Comparison of ENCODE assay signal across 8 cellular contexts in genomic region chr5:176388341-176389113, GRCh38. TPM values are rescaled to one million over a fixed set of nuclear protein-coding genes. Genes with fewer than 3 reads are reported as not detected.
DNase-seq lines count a peak whose midpoint lies in the region; ATAC-seq and TF ChIP-seq lines count a peak whose summit lies in the region.

Gene HIGD2A (plus strand): TSS chr5:176388751. CDS start chr5:176388820, 69 bp downstream.
Gene NOP16 (minus strand): TSS chr5:176388598. CDS start chr5:176388539, 59 bp downstream.

- H3K27me3 ChIP-seq in spleen (replicated peaks in 1 of 7), result no peaks in the 10 kb centered on the region

- peaks cover 0 to 67% (median 43%) of the 10 kb centered on the region in 6 donors for H3K36me3 ChIP-seq in spleen

- WGBS in spleen, 5 donors, result 0 to 1% (median 0%) methylated on average over 40 to 59 of the region's 59 CpGs

- H3K4me3 Mint-ChIP-seq in activated B cell treated with CpG ODN at 0.5 μM for 24 hours, result peak within 1 kb of the TSS; percentile 100

- DNase-seq in AG08395 (ENCODE audit: low spot score) (peak; percentile 99), NCI-H345 (lab: John Stamatoyannopoulos, UW) (peak; percentile 99), activated B cell treated with CpG ODN at 0.5 μM for 24 hours (peak; percentile 92), caudate nucleus (lab: John Stamatoyannopoulos, UW) (peak; percentile 86 to 99 (median 98)), inferior parietal cortex (ENCODE audit: extremely low spot score) (peak; percentile 100), spleen (peak; percentile 95)

- POLR2A ChIA-PET in activated B cell treated with CpG ODN at 0.5 μM for 24 hours (lab: Charles Lee), result interaction anchor here (0.6 to 4.2 kb wide), 12 partner anchors 12 to 259 kb away, joined by 3 to 45 read pairs (median 5); partner anchors contain the start of genes FAF2, KIAA1191, RNF44 and TSPAN17

- no peaks in the 10 kb centered on the region for H3K9me3 ChIP-seq in spleen

- CTCF ChIA-PET in activated B cell treated with CpG ODN at 0.5 μM for 24 hours (lab: Charles Lee), result interaction anchor here (0.7 to 1.3 kb wide), 3 partner anchors 27 to 59 kb away, joined by 3 to 4 read pairs (median 3); partner anchors contain the start of gene KIAA1191

- peak within 1 kb of the TSS; percentile 100 for H3K27ac Mint-ChIP-seq in activated B cell treated with CpG ODN at 0.5 μM for 24 hours

- in situ Hi-C loops in GM18951 (cut with MboI; ENCODE audit: low sequenced_read_pairs, unreplicated experiment), result no loop called here

- TF ChIP-seq CTCF in activated B cell treated with CpG ODN at 0.5 μM for 24 hours (IDR thresholded peaks at IDR 0.05) (no peak), spleen (IDR thresholded peaks at IDR 0.05 in 8 of 11, conservative IDR thresholded peaks at IDR 0.05 in 3 of 11) (peak in 10 of 11 experiments; percentile 9 to 66 (median 51))

- peak; percentile 79 for TF ChIP-seq POLR2A in GM18951 (IDR thresholded peaks at IDR 0.05; ENCODE audit: extremely low read depth, insufficient read depth, insufficient read length)
- TF ChIP-seq POLR2A in spleen (IDR thresholded peaks at IDR 0.05), result no peak

- H3K27ac ChIP-seq in caudate nucleus (ENCODE audit: low read depth, low read length) (peak within 1 kb of the TSS; percentile 98), spleen (peak within 1 kb of the TSS; percentile 88 to 98 (median 97))

- H3K27me3 Mint-ChIP-seq in activated B cell treated with CpG ODN at 0.5 μM for 24 hours, result no peaks in the 10 kb centered on the region

- no peaks in the 10 kb centered on the region for H3K9me3 Mint-ChIP-seq in activated B cell treated with CpG ODN at 0.5 μM for 24 hours

- peak within 1 kb of the TSS; percentile 66 to 99 (median 95) for H3K4me3 ChIP-seq in spleen

- H3K4me1 ChIP-seq in spleen, result peaks cover 12 to 61% (median 37%) of the 10 kb centered on the region in 6 donors

- H3K36me3 Mint-ChIP-seq in activated B cell treated with CpG ODN at 0.5 μM for 24 hours (ENCODE audit: low read depth), result peaks cover 76% of the 10 kb centered on the region

- intact Hi-C loops in activated B cell treated with CpG ODN at 0.5 μM for 24 hours (cut with micrococcal nuclease) (loop anchor here (1.0 to 10.0 kb wide), 11 partner anchors 15 to 1039 kb away; partner anchors contain the start of genes ARL10, CLTB, FAF2 and GRK6), spleen (cut with DNase I; ENCODE audit: low total_unique reads) (no loop called here)

- peak; percentile 85 for ATAC-seq in HG03196 (IDR thresholded peaks at IDR 0.05; ENCODE audit: unreplicated experiment)
- ATAC-seq in activated B cell treated with CpG ODN at 0.5 μM for 24 hours (ENCODE audit: low read depth), result peak; percentile 90

- H3K4me1 Mint-ChIP-seq in activated B cell treated with CpG ODN at 0.5 μM for 24 hours, result peaks cover 30% of the 10 kb centered on the region

RNA-seq across cellular contexts. Expression of gene HIGD2A, which starts in this region (rescaled TPM):
- total RNA-seq in activated B cell treated with CpG ODN at 0.5 μM for 24 hours (113 and 116 TPM in 2 replicates), spleen (100 to 1,000 TPM in 4 of 7 donors, 10 to 100 TPM in 3; 89.3 to 191 (median 102) TPM)
- polyA plus RNA-seq in spleen, result 100 to 1,000 TPM; 196 to 276 (median 220) TPM

RNA-seq across cellular contexts. Expression of gene NOP16, which starts in this region (rescaled TPM):
- total RNA-seq in activated B cell treated with CpG ODN at 0.5 μM for 24 hours (50.9 and 65.1 TPM in 2 replicates), spleen (10 to 100 TPM in 5 of 7 donors, 1 to 10 TPM in 2; 5.9 to 23.3 (median 12.4) TPM)
- polyA plus RNA-seq in spleen, result 10 to 100 TPM; 37.4 to 47.1 (median 41.5) TPM

Comparison
In these comparisons a context has a peak if more than half of its experiments do, and no peak if none do; other contexts are left out.
1. Peak in every context shown above with its lines: DNase-seq, ATAC-seq, H3K4me3 ChIP-seq and H3K27ac ChIP-seq.